In the genomic region with DNA sequence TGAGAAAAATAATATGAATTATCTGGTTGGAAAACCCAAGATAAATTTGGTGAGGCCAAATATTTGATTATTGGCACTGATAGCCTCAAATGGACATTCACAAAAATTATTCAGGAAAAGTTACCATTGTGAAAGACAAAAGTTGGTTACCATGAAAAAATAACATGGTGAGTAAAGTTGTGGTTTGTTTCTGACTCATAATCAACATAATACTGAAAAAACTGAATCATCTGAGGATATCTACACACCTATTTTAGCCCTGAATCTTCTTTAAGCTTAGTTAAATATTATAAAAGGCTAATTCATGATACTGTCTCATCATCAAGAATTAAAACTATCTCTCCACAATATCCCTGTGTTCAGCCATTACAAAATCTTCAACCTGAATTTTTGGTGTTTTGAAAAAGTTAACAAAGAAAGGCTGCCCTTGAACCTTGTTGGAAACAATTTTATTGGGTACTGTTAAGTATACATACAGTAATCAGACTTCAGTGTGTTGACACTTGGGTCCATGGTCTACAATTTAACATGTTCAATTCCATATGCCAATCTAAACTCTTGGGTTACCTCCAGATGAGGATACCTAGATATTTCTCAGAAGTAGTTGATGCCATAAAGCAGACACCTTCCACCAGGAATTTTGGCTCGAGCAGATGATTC, we compare ENCODE assay signal across 13 cellular contexts.
DNase-seq lines count a peak whose midpoint lies in the region; ATAC-seq and TF ChIP-seq lines count a peak whose summit lies in the region.
"Had no signal": no experiment of that assay in that cellular context is flagged by ENCODE, and none has a peak within 500 bp of the region (broad histone marks: within the 10 kb centered on the region; RNA-seq: fewer than 3 reads in every experiment).

No MANE protein-coding gene starts in this region.

- H3K27me3 Mint-ChIP-seq in neural progenitor cell (ENCODE audit: insufficient read depth, low read depth) = no peaks in the 10 kb centered on the region

- in situ Hi-C loops in astrocyte of the cerebellum (cut with HindIII; ENCODE audit: low sequenced_read_pairs) = no loop called here

- H3K4me3 ChIP-seq in astrocyte of the cerebellum (ENCODE audit: low read depth, low read length) (no peak overlapping the region), neural progenitor cell (no peak overlapping the region)

- no peak overlapping the region for H3K4me3 Mint-ChIP-seq in neural progenitor cell

- H3K9me3 ChIP-seq in neural progenitor cell (ENCODE audit: low read depth) = no peaks in the 10 kb centered on the region

- ATAC-seq in GM18858 (IDR thresholded peaks at IDR 0.05; ENCODE audit: unreplicated experiment) (peak; percentile 89), GM21576 (IDR thresholded peaks at IDR 0.05; ENCODE audit: unreplicated experiment) (peak; percentile 58), HG03135 (IDR thresholded peaks at IDR 0.05; ENCODE audit: unreplicated experiment) (peak; percentile 87), GM19455 (IDR thresholded peaks at IDR 0.05; ENCODE audit: unreplicated experiment) (no peak)

- no peak overlapping the region for H2AFZ ChIP-seq in neural progenitor cell (replicated peaks)

- peaks cover 1% of the 10 kb centered on the region for H3K4me1 Mint-ChIP-seq in neural progenitor cell

- no peak overlapping the region for H3K27ac Mint-ChIP-seq in neural progenitor cell

- peak; percentile 12 for DNase-seq in astrocyte of the cerebellum (ENCODE audit: low read depth)
- no peak for DNase-seq in neural progenitor cell (ENCODE audit: low spot score)
- DNase-seq in germinal center (ENCODE audit: low spot score) = no peak
- DNase-seq in GM10248 (ENCODE audit: extremely low spot score) = no peak
- DNase-seq: activated gamma-delta T cell, islet precursor cell, NCI-H69, nucleus accumbens had no signal

- no peaks in the 10 kb centered on the region for H4K20me1 ChIP-seq in neural progenitor cell (ENCODE audit: low read depth)

- H3K9me3 Mint-ChIP-seq in neural progenitor cell = peaks cover under 1% of the 10 kb centered on the region

- H3K27ac ChIP-seq in neural progenitor cell = no peak overlapping the region
- H3K27ac ChIP-seq: KMS-11 had no signal

- H3K27me3 ChIP-seq in neural progenitor cell = no peaks in the 10 kb centered on the region

- no peaks in the 10 kb centered on the region for H3K36me3 ChIP-seq in neural progenitor cell

- no peaks in the 10 kb centered on the region for H3K79me2 ChIP-seq in neural progenitor cell (ENCODE audit: low read depth)

- H3K4me2 ChIP-seq in neural progenitor cell = no peak overlapping the region
- H3K4me2 ChIP-seq: KMS-11 had no signal

- no peaks in the 10 kb centered on the region for H3K36me3 Mint-ChIP-seq in neural progenitor cell

- CTCF ChIA-PET in GM10248 (lab: Yijun Ruan, JAX) = interaction anchor here (1.3 kb wide), 1 partner anchor 12 kb away, joined by 3 read pairs; no protein-coding TSS in a partner anchor

- H3K9ac ChIP-seq in neural progenitor cell = no peak overlapping the region
- H3K9ac ChIP-seq: KMS-11 had no signal

- no peaks in the 10 kb centered on the region for H3F3A ChIP-seq in neural progenitor cell (ENCODE audit: low read depth)

- POLR2A ChIA-PET in GM10248 (lab: Yijun Ruan, JAX) = no interaction called here

- H3K4me1 ChIP-seq in neural progenitor cell = no peaks in the 10 kb centered on the region

- no peak for TF ChIP-seq CTCF in astrocyte of the cerebellum (IDR thresholded peaks at IDR 0.05; ENCODE audit: low read depth, low read length, missing control alignments)
- TF ChIP-seq CTCF in neural progenitor cell (IDR thresholded peaks at IDR 0.05) = no peak
- no peak for TF ChIP-seq CTCF in GM10248 (IDR thresholded peaks at IDR 0.05; ENCODE audit: control extremely low read depth, extremely low read depth, low read depth, missing control alignments)
